11 cellular contexts compared by ENCODE assay signal in genomic region chr5:139733698-139734491, GRCh38.
DNase-seq lines count a peak whose midpoint lies in the region; ATAC-seq and TF ChIP-seq lines count a peak whose summit lies in the region.
"Had no signal": no experiment of that assay in that cellular context is flagged by ENCODE, and none has a peak within 500 bp of the region (broad histone marks: within the 10 kb centered on the region; RNA-seq: fewer than 3 reads in every experiment).

No MANE protein-coding gene starts in this region.

- H3K27ac Mint-ChIP-seq in activated CD4-positive, alpha-beta T cell treated with anti-CD3 and anti-CD28 coated beads, Interleukin-2, amount 10 ng/mL, durations not matched to agents 7 days and 5 days: no peak overlapping the region

- CTCF ChIA-PET in activated CD4-positive, alpha-beta T cell treated with anti-CD3 and anti-CD28 coated beads, Interleukin-2, amount 10 ng/mL, durations not matched to agents 7 days and 5 days (lab: Charles Lee): no interaction called here

- DNase-seq in body of pancreas: peak; percentile 40 to 64 (median 63)
- no peak for DNase-seq in left lung
- DNase-seq in sigmoid colon: no peak
- no peak for DNase-seq in NCI-H2227 treated with DMSO at 0.1 percent for 48 hours (lab: John Stamatoyannopoulos, UW)
- no peak for DNase-seq in activated CD4-positive, alpha-beta T cell treated with anti-CD3 and anti-CD28 coated beads, Interleukin-2, amount 10 ng/mL, durations not matched to agents 7 days and 5 days
- DNase-seq: activated naive CD4-positive, alpha-beta T cell treated with anti-CD3 and anti-CD28 coated beads, Interleukin-2, amount 50 U/mL, for 16 hours; NCI-H2171; psoas muscle had no signal

- peak overlapping the region; percentile 3 for H3K9ac ChIP-seq in HUES6 (ENCODE audit: low read length)

- no peaks in the 10 kb centered on the region for H3K27me3 ChIP-seq in HUES6 (ENCODE audit: control insufficient read depth, insufficient read depth, low read length)
- H3K27me3 ChIP-seq in body of pancreas: no peaks in the 10 kb centered on the region
- H3K27me3 ChIP-seq in left lung: no peaks in the 10 kb centered on the region
- no peaks in the 10 kb centered on the region for H3K27me3 ChIP-seq in sigmoid colon

- no peaks in the 10 kb centered on the region for H3K4me1 Mint-ChIP-seq in activated CD4-positive, alpha-beta T cell treated with anti-CD3 and anti-CD28 coated beads, Interleukin-2, amount 10 ng/mL, durations not matched to agents 7 days and 5 days

- no peak for TF ChIP-seq EP300 in sigmoid colon (IDR thresholded peaks at IDR 0.05)

- POLR2A ChIA-PET in activated CD4-positive, alpha-beta T cell treated with anti-CD3 and anti-CD28 coated beads, Interleukin-2, amount 10 ng/mL, durations not matched to agents 7 days and 5 days (lab: Charles Lee): no interaction called here

- peak in 2 of 7 experiments; percentile 12 to 18 for TF ChIP-seq CTCF in body of pancreas (IDR thresholded peaks at IDR 0.05)
- TF ChIP-seq CTCF in left lung (IDR thresholded peaks at IDR 0.05): no peak
- TF ChIP-seq CTCF in sigmoid colon (IDR thresholded peaks at IDR 0.05): no peak

- H3K36me3 ChIP-seq in HUES6 (ENCODE audit: control insufficient read depth, insufficient read depth, low read length): no peaks in the 10 kb centered on the region
- no peaks in the 10 kb centered on the region for H3K36me3 ChIP-seq in body of pancreas (replicated peaks in 1 of 2; ENCODE audit: insufficient read depth in 1 of 2, low read depth in 2 of 2)
- no peaks in the 10 kb centered on the region for H3K36me3 ChIP-seq in left lung
- no peaks in the 10 kb centered on the region for H3K36me3 ChIP-seq in sigmoid colon

- peak; percentile 91 for ATAC-seq in body of pancreas
- peak; percentile 22 for ATAC-seq in left lung
- ATAC-seq in GM19023 (IDR thresholded peaks at IDR 0.05; ENCODE audit: unreplicated experiment): no peak
- ATAC-seq in GM21447 (IDR thresholded peaks at IDR 0.05; ENCODE audit: unreplicated experiment): no peak
- ATAC-seq: psoas muscle had no signal

- H3K36me3 Mint-ChIP-seq in activated CD4-positive, alpha-beta T cell treated with anti-CD3 and anti-CD28 coated beads, Interleukin-2, amount 10 ng/mL, durations not matched to agents 7 days and 5 days (ENCODE audit: low read depth): no peaks in the 10 kb centered on the region

- no peaks in the 10 kb centered on the region for H3K27me3 Mint-ChIP-seq in activated CD4-positive, alpha-beta T cell treated with anti-CD3 and anti-CD28 coated beads, Interleukin-2, amount 10 ng/mL, durations not matched to agents 7 days and 5 days

- no peak overlapping the region for H3K4me3 Mint-ChIP-seq in activated CD4-positive, alpha-beta T cell treated with anti-CD3 and anti-CD28 coated beads, Interleukin-2, amount 10 ng/mL, durations not matched to agents 7 days and 5 days

- WGBS in body of pancreas, 2 donors: 72 to 81% methylated on average over 7 to 20 of the region's 21 CpGs
- WGBS in sigmoid colon, 2 donors: 56 to 77% methylated on average over 21 of the region's 21 CpGs

- H3K9me3 Mint-ChIP-seq in activated CD4-positive, alpha-beta T cell treated with anti-CD3 and anti-CD28 coated beads, Interleukin-2, amount 10 ng/mL, durations not matched to agents 7 days and 5 days: no peaks in the 10 kb centered on the region

- H3K4me1 ChIP-seq in HUES6 (ENCODE audit: control insufficient read depth, insufficient read depth, low read length): peaks cover 16% of the 10 kb centered on the region
- H3K4me1 ChIP-seq in body of pancreas: peaks cover 16% of the 10 kb centered on the region
- no peaks in the 10 kb centered on the region for H3K4me1 ChIP-seq in left lung
- no peaks in the 10 kb centered on the region for H3K4me1 ChIP-seq in sigmoid colon
- H3K4me1 ChIP-seq: psoas muscle had no signal

- intact Hi-C loops in body of pancreas (cut with DNase I) (no loop called here), left lung (cut with DNase I) (no loop called here), sigmoid colon (cut with DNase I) (no loop called here)

- H3K27ac ChIP-seq in HUES6 (ENCODE audit: low read depth, low read length) (no peak overlapping the region), body of pancreas (peak overlapping the region in 3 of 4 donors; percentile 20 to 53 (median 43)), left lung (no peak overlapping the region), sigmoid colon (peak overlapping the region in 3 of 4 donors; percentile 28 to 56 (median 53))
- H3K27ac ChIP-seq: psoas muscle had no signal

- H3K9me3 ChIP-seq in HUES6 (ENCODE audit: control insufficient read depth, insufficient read depth, low read depth, low read length) (no peaks in the 10 kb centered on the region), body of pancreas (no peaks in the 10 kb centered on the region), left lung (no peaks in the 10 kb centered on the region), sigmoid colon (no peaks in the 10 kb centered on the region)
- H3K9me3 ChIP-seq: psoas muscle had no signal

- TF ChIP-seq POLR2A in body of pancreas (IDR thresholded peaks at IDR 0.05): no peak
- no peak for TF ChIP-seq POLR2A in sigmoid colon (IDR thresholded peaks at IDR 0.05)

- no peak overlapping the region for H3K4me3 ChIP-seq in HUES6 (ENCODE audit: low read depth, low read length)
- H3K4me3 ChIP-seq in body of pancreas: no peak overlapping the region
- H3K4me3 ChIP-seq in left lung: no peak overlapping the region
- H3K4me3 ChIP-seq in sigmoid colon: no peak overlapping the region
- H3K4me3 ChIP-seq: psoas muscle had no signal

Comparison
In these comparisons a context has a peak if more than half of its experiments do, and no peak if none do; other contexts are left out.
1. H3K27ac ChIP-seq: peak in body of pancreas (3 of 4) and sigmoid colon (3 of 4); none in HUES6 (single experiment) and left lung (0 of 2).
2. ATAC-seq: peak in body of pancreas (single experiment) and left lung (single experiment); none in GM19023 (single experiment) and GM21447 (single experiment).
3. DNase-seq: peak in body of pancreas (4 of 4); none in left lung (0 of 2), sigmoid colon (single experiment), NCI-H2227 treated with DMSO at 0.1 percent for 48 hours (single experiment) and activated CD4-positive, alpha-beta T cell treated with anti-CD3 and anti-CD28 coated beads, Interleukin-2, amount 10 ng/mL, durations not matched to agents 7 days and 5 days (single experiment).